Comparison of ENCODE assay signal across 11 cellular contexts in the genomic region with DNA sequence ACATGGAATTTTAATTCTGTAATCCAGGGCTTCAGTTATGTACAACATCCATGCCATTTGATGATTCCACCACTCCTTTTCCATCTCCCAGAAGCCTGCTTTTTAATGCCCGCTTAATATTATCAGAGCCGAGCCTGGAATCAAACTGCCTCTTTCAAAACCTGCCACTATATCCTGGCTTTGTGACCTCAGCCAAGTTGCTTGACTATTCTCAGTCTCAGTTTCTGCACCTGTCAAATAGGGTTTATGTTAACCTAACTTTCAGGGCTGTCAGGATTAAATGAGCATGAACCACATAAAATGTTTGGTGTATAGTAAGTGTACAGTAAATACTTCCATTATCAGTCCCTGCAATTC.
DNase-seq lines count a peak whose midpoint lies in the region; ATAC-seq and TF ChIP-seq lines count a peak whose summit lies in the region.
"Had no signal": no experiment of that assay in that cellular context is flagged by ENCODE, and none has a peak within 500 bp of the region (broad histone marks: within the 10 kb centered on the region; RNA-seq: fewer than 3 reads in every experiment).

No MANE protein-coding gene starts in this region.

- peaks cover 100% of the 10 kb centered on the region for H3K4me1 ChIP-seq in KMS-11 (ENCODE audit: low read depth, poor library complexity, severe bottlenecking)
- peaks cover 0 to 19% of the 10 kb centered on the region in 2 donors for H3K4me1 ChIP-seq in left lung
- peaks cover 40% of the 10 kb centered on the region for H3K4me1 ChIP-seq in BE2C

- H3K27ac ChIP-seq in KMS-11 (peak overlapping the region; percentile 97), left lung (peak overlapping the region; percentile 50 to 63)
- H3K27ac ChIP-seq: pancreas had no signal

- no peaks in the 10 kb centered on the region for H3K9me3 ChIP-seq in left lung
- no peaks in the 10 kb centered on the region for H3K9me3 ChIP-seq in BE2C
- H3K9me3 ChIP-seq: pancreas had no signal

- H2AFZ ChIP-seq in KMS-11 (ENCODE audit: low read depth), result peak overlapping the region; percentile 7; the same call in 1 of the 2 replicates

- no peaks in the 10 kb centered on the region for H3K36me3 ChIP-seq in KMS-11 (ENCODE audit: insufficient read depth)
- H3K36me3 ChIP-seq in left lung, result peaks cover 0 to 28% of the 10 kb centered on the region in 2 donors
- H3K36me3 ChIP-seq in BE2C, result no peaks in the 10 kb centered on the region
- H3K36me3 ChIP-seq: pancreas had no signal

- H3K4me3 ChIP-seq in GM12864 (ENCODE audit: low read depth, low read length) (no peak overlapping the region), KMS-11 (IDR thresholded peaks at IDR 0.05; ENCODE audit: insufficient read depth, low read depth, low read length) (no peak overlapping the region), left lung (no peak overlapping the region), BE2C (ENCODE audit: low read depth, low read length) (no peak overlapping the region)
- H3K4me3 ChIP-seq: pancreas had no signal

- ATAC-seq in GM21515 (IDR thresholded peaks at IDR 0.05; ENCODE audit: unreplicated experiment), result peak; percentile 57
- ATAC-seq in left lung, result no peak
- no peak for ATAC-seq in HG02938 (IDR thresholded peaks at IDR 0.05; ENCODE audit: unreplicated experiment)
- ATAC-seq: pancreas had no signal

- H3K27me3 ChIP-seq in KMS-11 (ENCODE audit: insufficient read depth, low read depth), result no peaks in the 10 kb centered on the region
- H3K27me3 ChIP-seq in left lung, result no peaks in the 10 kb centered on the region
- H3K27me3 ChIP-seq in BE2C, result no peaks in the 10 kb centered on the region
- H3K27me3 ChIP-seq: pancreas had no signal

- TF ChIP-seq CTCF in GM12864 (IDR thresholded peaks at IDR 0.05; ENCODE audit: low read depth, low read length, missing control alignments) (no peak), KMS-11 (conservative IDR thresholded peaks at IDR 0.05; ENCODE audit: low read depth, low read length) (no peak), left lung (IDR thresholded peaks at IDR 0.05) (no peak), BE2C (IDR thresholded peaks at IDR 0.05; ENCODE audit: low read depth, low read length) (no peak)

- DNase-seq in GM12864 (ENCODE audit: low read depth), result peak; percentile 22
- no peak for DNase-seq in left lung
- DNase-seq in NCI-H748 (lab: John Stamatoyannopoulos, UW; ENCODE audit: unreplicated experiment), result no peak
- DNase-seq in NCI-H128 (lab: John Stamatoyannopoulos, UW; ENCODE audit: unreplicated experiment), result no peak
- DNase-seq in BE2C, result no peak
- DNase-seq: activated naive CD4-positive, alpha-beta T cell treated with anti-CD3 and anti-CD28 coated beads, Interleukin-2, amount 50 U/mL, for 16 hours; NCI-H1092; pancreas had no signal

- H3K4me2 ChIP-seq in KMS-11, result peak overlapping the region; percentile 95

- H3K9ac ChIP-seq in KMS-11, result peak overlapping the region; percentile 67; the same call in 1 of the 2 replicates

- H3K79me2 ChIP-seq in KMS-11 (ENCODE audit: insufficient read depth, low read depth), result no peaks in the 10 kb centered on the region

- intact Hi-C loops in left lung (cut with DNase I), result no loop called here

- no peaks in the 10 kb centered on the region for H4K20me1 ChIP-seq in KMS-11 (ENCODE audit: insufficient read depth)
